Comparison of ENCODE assay signal across 8 cellular contexts in genomic region chr6:13575377-13575775, GRCh38. TPM values are rescaled to one million over a fixed set of nuclear protein-coding genes. Genes with fewer than 3 reads are reported as not detected.
A peak's percentile ranks its signal among the peaks of the same experiment; 100 is the strongest.
DNase-seq lines count a peak whose midpoint lies in the region; ATAC-seq, FAIRE-seq and TF ChIP-seq lines count a peak whose summit lies in the region.

No MANE protein-coding gene starts in this region.

- peak overlapping the region; percentile 97 to 99 for H3K27ac ChIP-seq in right atrium auricular region
- peak overlapping the region; percentile 96; the same call in 1 of the 2 replicates for H3K27ac ChIP-seq in GM12878 (ENCODE audit: control insufficient read depth, insufficient read depth)
- H3K27ac ChIP-seq in mesendoderm (ENCODE audit: low read depth, low read length): no peak overlapping the region
- peak overlapping the region; percentile 94 for H3K27ac ChIP-seq in vagina

- no peak for TF ChIP-seq EP300 in GM12878 (IDR thresholded peaks at IDR 0.05; ENCODE audit: borderline replicate concordance in 1 of 2, control insufficient read depth in 1 of 2, low read depth in 2 of 2, low read length in 2 of 2)

- no peak overlapping the region for H3K23ac ChIP-seq in mesendoderm (ENCODE audit: low read length)

- peaks cover 8% of the 10 kb centered on the region for H3K79me2 ChIP-seq in GM12878 (ENCODE audit: control insufficient read depth, insufficient read depth, low read length)
- no peaks in the 10 kb centered on the region for H3K79me2 ChIP-seq in mesendoderm (ENCODE audit: control insufficient read depth, insufficient read depth, low read length)

- no peak overlapping the region for H4K8ac ChIP-seq in mesendoderm (ENCODE audit: low read depth, low read length)

- peak; percentile 85 to 88 for TF ChIP-seq CTCF in right atrium auricular region (IDR thresholded peaks at IDR 0.05)
- peak; percentile 68 to 72 (median 70); a peak in 5 of 6 replicates for TF ChIP-seq CTCF in GM12878 (IDR thresholded peaks at IDR 0.05 in 2 of 3, conservative IDR thresholded peaks at IDR 0.05 in 1 of 3; ENCODE audit: control insufficient read depth in 2 of 3, extremely low read depth in 1 of 3, insufficient read depth in 1 of 3, low read depth in 3 of 3, low read length in 3 of 3)
- peak in 1 of 3 experiments; percentile 70 for TF ChIP-seq CTCF in vagina (IDR thresholded peaks at IDR 0.05)

- H4K20me1 ChIP-seq in GM12878 (ENCODE audit: control insufficient read depth, insufficient read depth): no peaks in the 10 kb centered on the region

- in situ Hi-C loops in GM12878 (cut with MboI): no loop called here

- no peak overlapping the region for H3K18ac ChIP-seq in mesendoderm (ENCODE audit: low read length)

- intact Hi-C loops in Right ventricle myocardium superior (cut with DNase I) (no loop called here), GM12878 (cut with micrococcal nuclease; ENCODE audit: unreplicated experiment) (loop anchor here (1.0 to 2.0 kb wide), 5 partner anchors 39 to 193 kb away; partner anchors contain the start of genes GFOD1 and NOL7), vagina (cut with DNase I) (no loop called here)

- H3K9me3 ChIP-seq in right atrium auricular region: peaks cover 0 to 5% of the 10 kb centered on the region in 2 donors
- no peaks in the 10 kb centered on the region for H3K9me3 ChIP-seq in GM12878 (replicated peaks; ENCODE audit: control insufficient read depth, insufficient read depth, low read length)
- H3K9me3 ChIP-seq in vagina: no peaks in the 10 kb centered on the region

- H3K79me1 ChIP-seq in mesendoderm (ENCODE audit: low read length): no peaks in the 10 kb centered on the region

- POLR2A ChIA-PET in GM12878 (lab: Charles Lee): interaction anchor here (0.5 to 2.3 kb wide), 11 partner anchors 39 to 238 kb away, joined by 4 to 11 read pairs (median 6); partner anchors contain the start of genes GFOD1 and NOL7

- no peak overlapping the region for H2BK5ac ChIP-seq in mesendoderm (ENCODE audit: low read length)

- RAD21 ChIA-PET in GM12878 (lab: Charles Lee; ENCODE audit: unreplicated experiment): interaction anchor here (0.5 to 3.1 kb wide), 41 partner anchors 12 to 381 kb away, joined by 3 to 42 read pairs (median 5); partner anchors contain the start of genes GFOD1, NOL7 and TBC1D7

- no peak overlapping the region for H3K56ac ChIP-seq in mesendoderm (ENCODE audit: low read length)

- DNase-seq in right atrium auricular region (ENCODE audit: low spot score): no peak
- DNase-seq in Right ventricle myocardium superior: no peak
- DNase-seq in GM12878 (ENCODE audit: low read depth, low spot score): no peak
- no peak for DNase-seq in mesendoderm
- DNase-seq in vagina (ENCODE audit: extremely low spot score in 2 of 2): no peak
- DNase-seq in H4 (ENCODE audit: low spot score): no peak
- DNase-seq in NCI-H1417 (lab: John Stamatoyannopoulos, UW): no peak

- H3K4me3 ChIP-seq in right atrium auricular region (peak overlapping the region; percentile 78 to 90), GM12878 (peak overlapping the region; percentile 93; the same call in 1 of the 2 replicates), mesendoderm (ENCODE audit: low read length) (no peak overlapping the region), vagina (peak overlapping the region; percentile 82 to 91)

- H2BK120ac ChIP-seq in mesendoderm (ENCODE audit: low read depth, low read length): no peak overlapping the region

- H3K27me3 ChIP-seq in right atrium auricular region (no peaks in the 10 kb centered on the region), GM12878 (replicated peaks in 1 of 2; ENCODE audit: control insufficient read depth in 2 of 2, insufficient read depth in 2 of 2, low read length in 1 of 2) (no peaks in the 10 kb centered on the region), mesendoderm (ENCODE audit: insufficient read depth, low read length, poor library complexity) (no peaks in the 10 kb centered on the region), vagina (no peaks in the 10 kb centered on the region)

- TF ChIP-seq POLR2A in GM12878 (IDR thresholded peaks at IDR 0.05; ENCODE audit: low read depth, low read length) (no peak), vagina (IDR thresholded peaks at IDR 0.05) (no peak)

- H3K4me1 ChIP-seq in right atrium auricular region (peaks cover 0 to 9% of the 10 kb centered on the region in 2 donors), GM12878 (ENCODE audit: control insufficient read depth, insufficient read depth, low read length) (peaks cover 4% of the 10 kb centered on the region), mesendoderm (ENCODE audit: control insufficient read depth, low read depth, low read length) (peaks cover 2% of the 10 kb centered on the region), vagina (peaks cover 11% of the 10 kb centered on the region)

- TF ChIP-seq RAD21 in GM12878 (IDR thresholded peaks at IDR 0.05; ENCODE audit: insufficient read depth, low read depth, low read length): peak; percentile 45

- SMC1A ChIA-PET in GM12878 (lab: Charles Lee; ENCODE audit: uncharacterized antibody, unreplicated experiment): interaction anchor here (0.6 to 3.1 kb wide), 34 partner anchors 12 to 380 kb away, joined by 3 to 30 read pairs (median 5); partner anchors contain the start of gene NOL7

- H3K4me2 ChIP-seq in GM12878 (ENCODE audit: control insufficient read depth, insufficient read depth) (peak overlapping the region; percentile 91), mesendoderm (ENCODE audit: low read length) (peak overlapping the region; percentile 93)

- no peak for FAIRE-seq in GM12878 (lab: Jason Lieb, UNC)

- no peak overlapping the region for H2BK15ac ChIP-seq in mesendoderm (replicated peaks; ENCODE audit: low read depth)

- WGBS in GM12878 (ENCODE audit: insufficient coverage, insufficient replicate concordance, low lambda C conversion rate, missing lambda C conversion rate): 33% methylated on average over 3 of the region's 3 CpGs
- WGBS in mesendoderm (ENCODE audit: extremely low coverage, insufficient coverage, low lambda C conversion rate): no CpG with 5 or more reads among the region's 3 CpGs

- ATAC-seq in Right ventricle myocardium superior (ENCODE audit: poor library complexity): no peak
- ATAC-seq in GM12878: no peak
- ATAC-seq in GM19467 (IDR thresholded peaks at IDR 0.05; ENCODE audit: unreplicated experiment): no peak

- H3K36me3 ChIP-seq in right atrium auricular region (no peaks in the 10 kb centered on the region), GM12878 (ENCODE audit: control insufficient read depth in 2 of 2, insufficient read depth in 2 of 2, low read length in 1 of 2) (no peaks in the 10 kb centered on the region), mesendoderm (ENCODE audit: control insufficient read depth, insufficient read depth, low read length) (no peaks in the 10 kb centered on the region), vagina (no peaks in the 10 kb centered on the region)

- H3K4ac ChIP-seq in mesendoderm (ENCODE audit: low read depth, low read length): no peak overlapping the region

- no peak overlapping the region for H4K5ac ChIP-seq in mesendoderm (ENCODE audit: low read length)

- peak overlapping the region; percentile 93; the same call in 1 of the 2 replicates for H2AFZ ChIP-seq in GM12878 (ENCODE audit: control insufficient read depth, low read depth, low read length)

- no TSS peak for BruUV-seq in GM12878 (replicated peaks; lab: Mats Ljungman, UMichigan)

- CTCF ChIA-PET in GM12878 (lab: Yijun Ruan, JAX): interaction anchor here (0.5 to 3.7 kb wide), 55 partner anchors 9 to 663 kb away, joined by 3 to 52 read pairs (median 6); partner anchors contain the start of genes GFOD1, MCUR1, NOL7 and TBC1D7

- no peak overlapping the region for H2AK5ac ChIP-seq in mesendoderm (ENCODE audit: low read length)

- H3K9ac ChIP-seq in GM12878 (ENCODE audit: control insufficient read depth, insufficient read depth, low read length): peak overlapping the region; percentile 92
- no peak overlapping the region for H3K9ac ChIP-seq in mesendoderm (ENCODE audit: low read length)

RNA-seq across cellular contexts. Expression of gene SIRT5, which starts 1.0 kb away (rescaled TPM):
- total RNA-seq in right atrium auricular region (10 to 100 TPM; 17.9 to 31.2 TPM), Right ventricle myocardium superior (53.3 TPM), GM12878 (2014; rRNA removed) (9.0 and 13.5 TPM in 2 replicates), GM12878 (2014; rRNA removed; fragmentation: Illumina TruSeq; extraction: Trizol) (8.0 and 11.5 TPM in 2 replicates), GM12878 (2021) (7.8 and 8.3 TPM in 2 replicates), vagina (7.1 TPM)
- 25.4 and 26.9 TPM in 2 replicates for total RNA-seq in GM12878 (2013; cell fraction: nucleolus; rRNA removed)
- polyA plus RNA-seq in GM12878 (2011; ENCODE audit: low read depth): 5.4 TPM
- polyA plus RNA-seq in GM12878 (2011; rRNA removed) (12.4 and 13.0 TPM in 2 replicates), GM12878 (2014; fragmentation: Illumina TruSeq; extraction: Trizol) (8.3 and 10.4 TPM in 2 replicates), GM12878 (2014; fragmentation: Nextera tagmentation; extraction: Ambion mirVana) (1 to 10 TPM; 1.7 to 2.5 TPM), GM12878 (2014; rRNA removed) (8.5 and 9.7 TPM in 2 replicates), GM12878 (2016; fragmentation: Nextera tagmentation; extraction: Ambion mirVana) (10 to 100 TPM; 10.3 to 12.0 TPM)
- polyA plus RNA-seq in GM12878 (2011; cell fraction: cytosol; rRNA removed): 8.6 and 9.1 TPM in 2 replicates
- polyA plus RNA-seq in GM12878 (2011; cell fraction: nucleus; rRNA removed): 12.4 and 14.3 TPM in 2 replicates
- polyA plus RNA-seq in GM12878 (2012): 7.0 and 9.8 TPM in 2 replicates
- polyA minus RNA-seq in GM12878 (2011; rRNA and poly(A)+ RNA removed): 5.1 and 7.2 TPM in 2 replicates
- polyA minus RNA-seq in GM12878 (2011; cell fraction: cytosol; rRNA and poly(A)+ RNA removed): 1.1 and 3.0 TPM in 2 replicates
- 5.8 and 10.9 TPM in 2 replicates for polyA minus RNA-seq in GM12878 (2011; cell fraction: nucleus; rRNA and poly(A)+ RNA removed)
- 8.1 TPM for polyA plus RNA-seq in mesendoderm (2013, experiment 1 of 2)
- polyA plus RNA-seq in mesendoderm (2013, experiment 2 of 2): 8.2 TPM
- total RNA-seq in H4 (2014; rRNA removed; shearing (Covaris generic)): 13.3 and 25.6 TPM in 2 replicates

RNA-seq across cellular contexts. Expression of gene NOL7, which starts 39.8 kb away (rescaled TPM):
- total RNA-seq in right atrium auricular region (10 to 100 TPM; 70.5 to 75.9 TPM), Right ventricle myocardium superior (47.9 TPM), GM12878 (2014; rRNA removed) (75.6 and 79.8 TPM in 2 replicates), GM12878 (2014; rRNA removed; fragmentation: Illumina TruSeq; extraction: Trizol) (102 and 103 TPM in 2 replicates), GM12878 (2021) (80.1 and 86.2 TPM in 2 replicates), vagina (67.0 TPM)
- total RNA-seq in GM12878 (2013; cell fraction: nucleolus; rRNA removed): 19.6 and 24.1 TPM in 2 replicates
- polyA plus RNA-seq in GM12878 (2011; ENCODE audit: low read depth): 33.9 TPM
- polyA plus RNA-seq in GM12878 (2011; rRNA removed) (34.6 and 59.2 TPM in 2 replicates), GM12878 (2014; fragmentation: Illumina TruSeq; extraction: Trizol) (101 and 110 TPM in 2 replicates), GM12878 (2014; fragmentation: Nextera tagmentation; extraction: Ambion mirVana) (10 to 100 TPM; 12.2 to 31.2 TPM), GM12878 (2014; rRNA removed) (86.3 and 86.9 TPM in 2 replicates), GM12878 (2016; fragmentation: Nextera tagmentation; extraction: Ambion mirVana) (100 to 1,000 TPM; 218 to 222 TPM)
- polyA plus RNA-seq in GM12878 (2011; cell fraction: cytosol; rRNA removed): 26.7 and 34.1 TPM in 2 replicates
- 18.7 and 25.9 TPM in 2 replicates for polyA plus RNA-seq in GM12878 (2011; cell fraction: nucleus; rRNA removed)
- polyA plus RNA-seq in GM12878 (2012): 56.2 and 65.5 TPM in 2 replicates
- polyA minus RNA-seq in GM12878 (2011; rRNA and poly(A)+ RNA removed): 3.4 and 5.5 TPM in 2 replicates
- polyA minus RNA-seq in GM12878 (2011; cell fraction: cytosol; rRNA and poly(A)+ RNA removed): 8.8 and 9.9 TPM in 2 replicates
- 8.1 and 14.2 TPM in 2 replicates for polyA minus RNA-seq in GM12878 (2011; cell fraction: nucleus; rRNA and poly(A)+ RNA removed)
- 156 TPM for polyA plus RNA-seq in mesendoderm (2013, experiment 1 of 2)
- 155 TPM for polyA plus RNA-seq in mesendoderm (2013, experiment 2 of 2)
- total RNA-seq in H4 (2014; rRNA removed; shearing (Covaris generic)): 104 and 110 TPM in 2 replicates
